15 cellular contexts compared by ENCODE assay signal in the genomic region with DNA sequence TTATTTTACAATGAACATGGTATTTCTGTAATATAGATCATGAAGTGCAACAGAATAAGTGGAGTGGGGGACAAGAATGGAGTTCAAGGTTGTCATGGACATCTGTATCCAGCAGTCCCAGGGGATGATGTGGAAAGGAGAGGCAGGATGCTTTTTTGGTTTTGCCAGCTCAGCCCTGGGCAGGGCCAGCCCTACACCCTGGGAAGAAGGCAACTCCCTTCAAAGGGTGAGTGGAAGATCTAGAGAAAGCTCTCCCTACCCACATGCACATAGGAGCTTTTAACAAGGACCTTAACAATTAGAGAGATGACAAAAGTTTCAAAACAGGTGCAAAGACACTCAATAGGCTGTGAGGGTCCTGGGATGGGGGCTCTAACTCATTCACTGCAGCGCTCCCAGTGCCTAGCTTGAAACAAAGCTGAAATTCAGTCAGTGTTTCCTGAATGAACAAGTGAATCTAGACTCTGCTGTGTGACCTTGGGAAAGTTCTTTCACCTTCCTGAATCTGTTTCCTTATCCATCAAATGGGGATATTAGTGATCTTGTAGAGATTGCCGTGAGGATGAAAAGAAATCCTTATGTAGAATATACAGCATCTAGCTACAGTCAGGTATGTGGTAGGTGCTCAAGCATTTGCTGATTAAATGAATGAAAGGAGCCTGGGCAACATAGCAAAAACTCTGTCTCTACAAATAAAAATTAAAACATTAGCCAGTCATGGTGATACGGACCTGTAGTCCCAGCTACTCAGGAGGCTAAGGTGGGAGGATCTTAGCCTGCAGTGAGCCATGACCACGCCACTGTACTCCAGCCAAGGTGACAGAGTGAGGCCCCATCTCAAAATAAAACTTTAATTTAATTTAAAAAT. TPM values are rescaled to one million over a fixed set of nuclear protein-coding genes. Genes with fewer than 3 reads are reported as not detected.
A peak's percentile ranks its signal among the peaks of the same experiment; 100 is the strongest.
DNase-seq lines count a peak whose midpoint lies in the region; ATAC-seq and TF ChIP-seq lines count a peak whose summit lies in the region.
"Had no signal": no experiment of that assay in that cellular context is flagged by ENCODE, and none has a peak within 500 bp of the region (broad histone marks: within the 10 kb centered on the region; RNA-seq: fewer than 3 reads in every experiment).

No MANE protein-coding gene starts in this region.

- H3K27me3 Mint-ChIP-seq in activated T-helper 1 cell treated with anti-CD3 and anti-CD28 coated beads, Interleukin-12 subunit alpha, Interleukin-12 subunit beta, Interleukin-2, Interleukin-4 antibody, amounts not matched to agents 30 ng/mL and 10 ng/mL and 1 ng/mL, durations not matched to agents 14 hours and 24 hours and 36 hours (ENCODE audit: insufficient read depth) = no peaks in the 10 kb centered on the region

- no peak overlapping the region for H4K5ac ChIP-seq in mesendoderm (ENCODE audit: low read length)

- CTCF ChIA-PET in mammary epithelial cell (lab: Charles Lee; ENCODE audit: low non-redundant PET) = no interaction called here

- no peaks in the 10 kb centered on the region for H3K36me3 Mint-ChIP-seq in activated T-helper 1 cell treated with anti-CD3 and anti-CD28 coated beads, Interleukin-12 subunit alpha, Interleukin-12 subunit beta, Interleukin-2, Interleukin-4 antibody, amounts not matched to agents 30 ng/mL and 10 ng/mL and 1 ng/mL, durations not matched to agents 14 hours and 24 hours and 36 hours (ENCODE audit: low read depth)

- H3K4me3 ChIP-seq in mammary epithelial cell (replicated peaks in 1 of 3; ENCODE audit: insufficient read depth in 1 of 3, low read depth in 2 of 3, low read length in 3 of 3) (no peak overlapping the region), mesendoderm (ENCODE audit: low read length) (no peak overlapping the region)
- H3K4me3 ChIP-seq: cardiac muscle cell, HAP-1 had no signal

- no peak overlapping the region for H4K8ac ChIP-seq in mesendoderm (ENCODE audit: low read depth, low read length)

- H3K79me2 ChIP-seq in mammary epithelial cell (ENCODE audit: insufficient read depth, low read length) (no peaks in the 10 kb centered on the region), mesendoderm (ENCODE audit: control insufficient read depth, insufficient read depth, low read length) (no peaks in the 10 kb centered on the region)

- dilution Hi-C loops in mammary epithelial cell (cut with HindIII; ENCODE audit: low sequenced_read_pairs) = loop anchor here (5.0 kb wide), 2 partner anchors 64 to 256 kb away; no protein-coding TSS in a partner anchor

- H3K4me1 Mint-ChIP-seq in activated T-helper 1 cell treated with anti-CD3 and anti-CD28 coated beads, Interleukin-12 subunit alpha, Interleukin-12 subunit beta, Interleukin-2, Interleukin-4 antibody, amounts not matched to agents 30 ng/mL and 10 ng/mL and 1 ng/mL, durations not matched to agents 14 hours and 24 hours and 36 hours (ENCODE audit: low read depth) = peaks cover 66% of the 10 kb centered on the region
- H3K4me1 Mint-ChIP-seq: neural crest cell had no signal

- H4K20me1 ChIP-seq in mammary epithelial cell (ENCODE audit: insufficient read depth, low read length) = no peaks in the 10 kb centered on the region

- H3K27ac ChIP-seq in mammary epithelial cell (ENCODE audit: insufficient read depth, low read depth, low read length) = peak overlapping the region; percentile 98
- no peak overlapping the region for H3K27ac ChIP-seq in mesendoderm (ENCODE audit: low read depth, low read length)
- H3K27ac ChIP-seq: cardiac muscle cell had no signal

- H3K56ac ChIP-seq in mesendoderm (ENCODE audit: low read length) = no peak overlapping the region

- no peak overlapping the region for H2AK5ac ChIP-seq in mesendoderm (ENCODE audit: low read length)

- 98% methylated on average over 3 of the region's 4 CpGs for WGBS in mammary epithelial cell (ENCODE audit: low coverage, missing lambda C conversion rate)
- no CpG with 5 or more reads among the region's 4 CpGs for WGBS in mesendoderm (ENCODE audit: extremely low coverage, insufficient coverage, low lambda C conversion rate)

- H3K9me3 Mint-ChIP-seq in activated T-helper 1 cell treated with anti-CD3 and anti-CD28 coated beads, Interleukin-12 subunit alpha, Interleukin-12 subunit beta, Interleukin-2, Interleukin-4 antibody, amounts not matched to agents 30 ng/mL and 10 ng/mL and 1 ng/mL, durations not matched to agents 14 hours and 24 hours and 36 hours = no peaks in the 10 kb centered on the region
- H3K9me3 Mint-ChIP-seq: neural crest cell had no signal

- intact Hi-C loops in mammary epithelial cell (cut with micrococcal nuclease) = no loop called here
- intact Hi-C loops in activated T-helper 1 cell treated with anti-CD3 and anti-CD28 coated beads, Interleukin-12 subunit alpha, Interleukin-12 subunit beta, Interleukin-2, Interleukin-4 antibody, amounts not matched to agents 30 ng/mL and 10 ng/mL and 1 ng/mL, durations not matched to agents 14 hours and 24 hours and 36 hours (cut with micrococcal nuclease) = loop anchor here (1.0 kb wide), 1 partner anchor 9 kb away; no protein-coding TSS in a partner anchor

- H3K23ac ChIP-seq in mesendoderm (ENCODE audit: low read length) = no peak overlapping the region

- in situ Hi-C loops in mammary epithelial cell (cut with MboI; ENCODE audit: low sequenced_read_pairs in 2 of 2) = loop anchor here in 1 of 2 donors (25.0 kb wide), 1 partner anchor 194 kb away; the partner anchor contains the start of gene EDEM1

- peak overlapping the region; percentile 41 for H2BK15ac ChIP-seq in mesendoderm (replicated peaks; ENCODE audit: low read depth)

- no peak overlapping the region for H3K4me2 ChIP-seq in mammary epithelial cell (ENCODE audit: insufficient read depth, low read depth, low read length)
- H3K4me2 ChIP-seq in mesendoderm (ENCODE audit: low read length) = no peak overlapping the region

- H3K9ac ChIP-seq in mammary epithelial cell (ENCODE audit: insufficient read depth, low read length) = peak overlapping the region; percentile 30
- H3K9ac ChIP-seq in mesendoderm (ENCODE audit: low read length) = no peak overlapping the region

- no peak overlapping the region for H3K27ac Mint-ChIP-seq in activated T-helper 1 cell treated with anti-CD3 and anti-CD28 coated beads, Interleukin-12 subunit alpha, Interleukin-12 subunit beta, Interleukin-2, Interleukin-4 antibody, amounts not matched to agents 30 ng/mL and 10 ng/mL and 1 ng/mL, durations not matched to agents 14 hours and 24 hours and 36 hours

- H3K4ac ChIP-seq in mesendoderm (ENCODE audit: low read depth, low read length) = no peak overlapping the region

- no peaks in the 10 kb centered on the region for H3K27me3 ChIP-seq in mammary epithelial cell (ENCODE audit: insufficient read depth, low read length)
- no peaks in the 10 kb centered on the region for H3K27me3 ChIP-seq in mesendoderm (ENCODE audit: insufficient read depth, low read length, poor library complexity)
- H3K27me3 ChIP-seq: cardiac muscle cell had no signal

- H2AFZ ChIP-seq in mammary epithelial cell (ENCODE audit: low read depth, low read length) = no peak overlapping the region

- H3K18ac ChIP-seq in mesendoderm (ENCODE audit: low read length) = no peak overlapping the region

- no peak for ATAC-seq in HG03139 (IDR thresholded peaks at IDR 0.05; ENCODE audit: unreplicated experiment)

- H3K9me3 ChIP-seq in mammary epithelial cell (replicated peaks; ENCODE audit: insufficient read depth, low read length) = no peaks in the 10 kb centered on the region
- H3K9me3 ChIP-seq: HAP-1 had no signal

- TF ChIP-seq CTCF in mammary epithelial cell (conservative IDR thresholded peaks at IDR 0.05 in 1 of 2, IDR thresholded peaks at IDR 0.05 in 1 of 2; ENCODE audit: extremely low read depth in 1 of 2, insufficient read depth in 1 of 2, low read depth in 1 of 2, low read length in 2 of 2) = no peak

- no peaks in the 10 kb centered on the region for H3K36me3 ChIP-seq in mammary epithelial cell (ENCODE audit: insufficient read depth, low read length)
- no peaks in the 10 kb centered on the region for H3K36me3 ChIP-seq in mesendoderm (ENCODE audit: control insufficient read depth, insufficient read depth, low read length)
- H3K36me3 ChIP-seq: cardiac muscle cell, HAP-1 had no signal

- H2BK120ac ChIP-seq in mesendoderm (ENCODE audit: low read depth, low read length) = no peak overlapping the region

- H3K4me1 ChIP-seq in mammary epithelial cell (ENCODE audit: insufficient read depth, low read length) (peaks cover 32% of the 10 kb centered on the region), mesendoderm (ENCODE audit: control insufficient read depth, low read depth, low read length) (peaks cover 6% of the 10 kb centered on the region)

- H2BK5ac ChIP-seq in mesendoderm (ENCODE audit: low read length) = no peak overlapping the region

- no TSS peak for BruUV-seq in mammary epithelial cell (replicated peaks; lab: Mats Ljungman, UMichigan)

- no peak overlapping the region for H3K4me3 Mint-ChIP-seq in activated T-helper 1 cell treated with anti-CD3 and anti-CD28 coated beads, Interleukin-12 subunit alpha, Interleukin-12 subunit beta, Interleukin-2, Interleukin-4 antibody, amounts not matched to agents 30 ng/mL and 10 ng/mL and 1 ng/mL, durations not matched to agents 14 hours and 24 hours and 36 hours
- H3K4me3 Mint-ChIP-seq: neural crest cell had no signal

- peak; percentile 1 for DNase-seq in stimulated activated CD4-positive, alpha-beta T cell treated with anti-CD3 and anti-CD28 coated beads, Interleukin-4, amount 100 ng/mL, for 24 hours
- DNase-seq in stimulated activated CD4-positive, alpha-beta T cell treated with anti-CD3 and anti-CD28 coated beads, Interleukin-2, amount 100 ng/mL, for 24 hours = no peak
- peak; percentile 63 for DNase-seq in mammary epithelial cell
- DNase-seq in mesendoderm = no peak
- no peak for DNase-seq in activated T-helper 1 cell treated with anti-CD3 and anti-CD28 coated beads, Interleukin-12 subunit alpha, Interleukin-12 subunit beta, Interleukin-2, Interleukin-4 antibody, amounts not matched to agents 30 ng/mL and 10 ng/mL and 1 ng/mL, durations not matched to agents 14 hours and 24 hours and 36 hours (ENCODE audit: low spot score)
- DNase-seq in RKO (ENCODE audit: low spot score) = no peak
- no peak for DNase-seq in GOT3 (lab: John Stamatoyannopoulos, UW)
- DNase-seq: activated naive CD4-positive, alpha-beta T cell treated with Interleukin-2 at 50 U/mL for 16 hours; NCI-H187; NCI-H526 treated with DMSO at 0.1 percent for 48 hours; T-helper 9 cell had no signal

- no peaks in the 10 kb centered on the region for H3K79me1 ChIP-seq in mesendoderm (ENCODE audit: low read length)

RNA-seq across cellular contexts. Expression of gene BHLHE40, which starts 14.3 kb away (rescaled TPM):
- 10 to 100 TPM; 61.7 to 78.7 TPM for total RNA-seq in mammary epithelial cell
- 40.8 TPM for polyA plus RNA-seq in mammary epithelial cell
- polyA minus RNA-seq in mammary epithelial cell = 105 TPM
- 22.9 TPM for polyA plus RNA-seq in mesendoderm (2013, experiment 1 of 2)
- 23.5 TPM for polyA plus RNA-seq in mesendoderm (2013, experiment 2 of 2)
- 449 and 458 TPM in 2 replicates for total RNA-seq in activated T-helper 1 cell treated with anti-CD3 and anti-CD28 coated beads, Interleukin-12 subunit alpha, Interleukin-12 subunit beta, Interleukin-2, Interleukin-4 antibody, amounts not matched to agents 30 ng/mL and 10 ng/mL and 1 ng/mL, durations not matched to agents 14 hours and 24 hours and 36 hours

Comparison
In these comparisons a context has a peak if more than half of its experiments do, and no peak if none do; other contexts are left out.
1. DNase-seq: peak in stimulated activated CD4-positive, alpha-beta T cell treated with anti-CD3 and anti-CD28 coated beads, Interleukin-4, amount 100 ng/mL, for 24 hours (single experiment) and mammary epithelial cell (single experiment); none in stimulated activated CD4-positive, alpha-beta T cell treated with anti-CD3 and anti-CD28 coated beads, Interleukin-2, amount 100 ng/mL, for 24 hours (0 of 2), mesendoderm (single experiment), activated T-helper 1 cell treated with anti-CD3 and anti-CD28 coated beads, Interleukin-12 subunit alpha, Interleukin-12 subunit beta, Interleukin-2, Interleukin-4 antibody, amounts not matched to agents 30 ng/mL and 10 ng/mL and 1 ng/mL, durations not matched to agents 14 hours and 24 hours and 36 hours (single experiment), RKO (single experiment) and GOT3 (single experiment).